Comparison of ENCODE assay signal across 12 cellular contexts in the genomic region with DNA sequence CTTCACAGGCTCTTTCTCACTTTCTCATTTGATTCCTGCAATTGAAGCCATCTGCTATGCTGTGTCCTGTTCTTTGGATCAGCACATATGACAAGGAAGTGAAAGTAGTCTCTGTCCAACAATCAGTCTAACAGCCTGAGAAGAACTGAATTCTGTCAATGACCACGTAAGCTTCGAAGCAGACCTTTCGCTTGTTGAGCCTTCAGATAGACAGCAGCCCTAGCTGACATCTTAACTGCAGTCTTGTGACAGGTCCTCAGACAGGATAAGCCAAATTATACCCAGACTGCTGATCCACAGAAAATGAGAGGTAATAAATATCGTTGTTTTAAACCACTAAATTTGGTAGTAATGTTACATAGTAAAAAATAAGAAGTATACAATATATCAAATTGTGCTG.
"Had no signal": no experiment of that assay in that cellular context is flagged by ENCODE, and none has a peak within 500 bp of the region (broad histone marks: within the 10 kb centered on the region; RNA-seq: fewer than 3 reads in every experiment).

No MANE protein-coding gene starts in this region.

- H3K79me2 ChIP-seq: parathyroid adenoma had no signal

- H3K9ac ChIP-seq: parathyroid adenoma had no signal

- H3K4me3 ChIP-seq: thyroid gland had no signal

- H3K4me1 ChIP-seq: parathyroid adenoma, thyroid gland had no signal

- H3K9me3 ChIP-seq: neutrophil, thyroid gland had no signal

- H3K36me3 ChIP-seq: neutrophil, thyroid gland had no signal

- H3K27me3 ChIP-seq: neutrophil, thyroid gland had no signal

- DNase-seq: activated CD4-positive, alpha-beta T cell treated with anti-CD3 and anti-CD28 coated beads for 1 hour; activated CD4-positive, alpha-beta T cell treated with anti-CD3 and anti-CD28 coated beads, Interleukin-2, amount 50 U/mL, for 4 hours; activated naive CD4-positive, alpha-beta T cell treated with Interleukin-2 at 50 U/mL for 16 hours; erythroblast; mammary epithelial cell; naive B cell; T1000; thyroid gland had no signal

- H3K27ac ChIP-seq: neutrophil, parathyroid adenoma, thyroid gland had no signal

- FAIRE-seq: astrocyte, islet of Langerhans had no signal
